Comparison of ENCODE assay signal across 9 cellular contexts in genomic region chr1:226332947-226333346, GRCh38. TPM values are rescaled to one million over a fixed set of nuclear protein-coding genes. Genes with fewer than 3 reads are reported as not detected.
DNase-seq lines count a peak whose midpoint lies in the region; ATAC-seq and TF ChIP-seq lines count a peak whose summit lies in the region.
"Had no signal": no experiment of that assay in that cellular context is flagged by ENCODE, and none has a peak within 500 bp of the region (broad histone marks: within the 10 kb centered on the region; RNA-seq: fewer than 3 reads in every experiment).

No MANE protein-coding gene starts in this region.

- DNase-seq in activated naive CD4-positive, alpha-beta T cell treated with anti-CD3 and anti-CD28 coated beads for 36 hours, result no peak
- DNase-seq in PC-9 (peak in 1 of 2 experiments; percentile 29), dedifferentiated amniotic fluid mesenchymal stem cell (ENCODE audit: extremely low spot score) (no peak), NCI-H524 (lab: John Stamatoyannopoulos, UW) (no peak), COR-L47 (lab: John Stamatoyannopoulos, UW) (no peak)
- DNase-seq in stimulated activated naive B cell treated with anti-CD40 and anti-IgM and Interleukin-4, amounts not matched to agents 10 μg/mL and 1 μg/mL and 100 μg/mL, for 72 hours, result no peak

- H3F3A ChIP-seq in PC-9 (ENCODE audit: insufficient read depth, low read depth), result 0 out of 2 replicates have a peak, but pooled peaks cover 3% of the 10 kb centered on the region

- POLR2A ChIA-PET in PC-9 (lab: Charles Lee; ENCODE audit: unreplicated experiment), result interaction anchor here (0.5 to 0.7 kb wide), 3 partner anchors 130 to 209 kb away, joined by 3 to 15 read pairs (median 8); no protein-coding TSS in a partner anchor

- peak overlapping the region; percentile 76; the same call in 1 of the 2 replicates for H2AFZ ChIP-seq in PC-9

- H3K27ac Mint-ChIP-seq in activated naive CD4-positive, alpha-beta T cell treated with anti-CD3 and anti-CD28 coated beads, Interleukin-2, amount 50 U/mL, for 24 hours, result no peak overlapping the region
- no peak overlapping the region for H3K27ac Mint-ChIP-seq in activated naive CD4-positive, alpha-beta T cell treated with anti-CD3 and anti-CD28 coated beads for 36 hours
- H3K27ac Mint-ChIP-seq in stimulated activated naive B cell treated with anti-CD40 and anti-IgM and Interleukin-4, amounts not matched to agents 10 μg/mL and 1 μg/mL and 100 μg/mL, for 72 hours, result no peak overlapping the region
- H3K27ac Mint-ChIP-seq: endodermal cell had no signal

- H3K4me1 Mint-ChIP-seq in activated naive CD4-positive, alpha-beta T cell treated with anti-CD3 and anti-CD28 coated beads, Interleukin-2, amount 50 U/mL, for 24 hours, result peaks cover 14% of the 10 kb centered on the region
- peaks cover 13% of the 10 kb centered on the region for H3K4me1 Mint-ChIP-seq in activated naive CD4-positive, alpha-beta T cell treated with anti-CD3 and anti-CD28 coated beads for 36 hours (ENCODE audit: low read depth)
- peaks cover 4 to 6% of the 10 kb centered on the region in 2 donors for H3K4me1 Mint-ChIP-seq in stimulated activated naive B cell treated with anti-CD40 and anti-IgM and Interleukin-4, amounts not matched to agents 10 μg/mL and 1 μg/mL and 100 μg/mL, for 72 hours

- CTCF ChIA-PET in activated naive CD4-positive, alpha-beta T cell treated with anti-CD3 and anti-CD28 coated beads for 36 hours (lab: Charles Lee), result interaction anchor here (0.6 to 6.1 kb wide), 25 partner anchors 10 to 786 kb away, joined by 3 to 65 read pairs (median 4); partner anchors contain the start of genes LIN9, MIXL1 and SRP9
- CTCF ChIA-PET in PC-9 (lab: Charles Lee), result interaction anchor here (0.7 to 1.5 kb wide), 10 partner anchors 23 to 355 kb away, joined by 3 to 15 read pairs (median 6); partner anchors contain the start of genes LIN9 and PARP1

- intact Hi-C loops in activated naive CD4-positive, alpha-beta T cell treated with anti-CD3 and anti-CD28 coated beads for 36 hours (cut with micrococcal nuclease), result loop anchor here (1.0 to 10.0 kb wide), 6 partner anchors 24 to 331 kb away; partner anchors contain the start of genes H3-3A, LIN9 and MIXL1
- intact Hi-C loops in PC-9 (cut with micrococcal nuclease; ENCODE audit: unreplicated experiment), result loop anchor here (1.0 to 10.0 kb wide), 7 partner anchors 24 to 338 kb away; partner anchors contain the start of genes H3-3A, LIN9 and SDE2

- ATAC-seq in stimulated activated naive B cell treated with anti-CD40 and anti-IgM and Interleukin-4, amounts not matched to agents 10 μg/mL and 1 μg/mL and 100 μg/mL, for 72 hours (replicated peaks), result no peak

- TF ChIP-seq CTCF in PC-9 (conservative IDR thresholded peaks at IDR 0.05), result no peak

- H3K36me3 Mint-ChIP-seq in activated naive CD4-positive, alpha-beta T cell treated with anti-CD3 and anti-CD28 coated beads, Interleukin-2, amount 50 U/mL, for 24 hours, result no peaks in the 10 kb centered on the region
- H3K36me3 Mint-ChIP-seq in activated naive CD4-positive, alpha-beta T cell treated with anti-CD3 and anti-CD28 coated beads for 36 hours (ENCODE audit: low read depth), result no peaks in the 10 kb centered on the region
- H3K36me3 Mint-ChIP-seq in stimulated activated naive B cell treated with anti-CD40 and anti-IgM and Interleukin-4, amounts not matched to agents 10 μg/mL and 1 μg/mL and 100 μg/mL, for 72 hours, result no peaks in the 10 kb centered on the region

- H3K36me3 ChIP-seq in PC-9 (ENCODE audit: low read depth), result no peaks in the 10 kb centered on the region
- no peaks in the 10 kb centered on the region for H3K36me3 ChIP-seq in endocrine pancreas (ENCODE audit: control insufficient read depth, insufficient read depth, low read length)

- H3K9me3 Mint-ChIP-seq in activated naive CD4-positive, alpha-beta T cell treated with anti-CD3 and anti-CD28 coated beads, Interleukin-2, amount 50 U/mL, for 24 hours, result no peaks in the 10 kb centered on the region
- no peaks in the 10 kb centered on the region for H3K9me3 Mint-ChIP-seq in activated naive CD4-positive, alpha-beta T cell treated with anti-CD3 and anti-CD28 coated beads for 36 hours
- H3K9me3 Mint-ChIP-seq in stimulated activated naive B cell treated with anti-CD40 and anti-IgM and Interleukin-4, amounts not matched to agents 10 μg/mL and 1 μg/mL and 100 μg/mL, for 72 hours, result no peaks in the 10 kb centered on the region
- H3K9me3 Mint-ChIP-seq: endodermal cell had no signal

- H3K27me3 Mint-ChIP-seq in activated naive CD4-positive, alpha-beta T cell treated with anti-CD3 and anti-CD28 coated beads, Interleukin-2, amount 50 U/mL, for 24 hours, result no peaks in the 10 kb centered on the region
- H3K27me3 Mint-ChIP-seq in activated naive CD4-positive, alpha-beta T cell treated with anti-CD3 and anti-CD28 coated beads for 36 hours (ENCODE audit: low read depth), result no peaks in the 10 kb centered on the region
- no peaks in the 10 kb centered on the region for H3K27me3 Mint-ChIP-seq in stimulated activated naive B cell treated with anti-CD40 and anti-IgM and Interleukin-4, amounts not matched to agents 10 μg/mL and 1 μg/mL and 100 μg/mL, for 72 hours

- H3K9me3 ChIP-seq in PC-9 (ENCODE audit: insufficient read depth, low read depth) (no peaks in the 10 kb centered on the region), endocrine pancreas (ENCODE audit: control insufficient read depth, low read length) (no peaks in the 10 kb centered on the region)

- H3K4me1 ChIP-seq in PC-9 (replicated peaks; ENCODE audit: insufficient read depth) (peaks cover 12% of the 10 kb centered on the region), endocrine pancreas (ENCODE audit: control insufficient read depth, insufficient read depth, low read length) (no peaks in the 10 kb centered on the region)

- no peak overlapping the region for H3K27ac ChIP-seq in PC-9

- H3K27me3 ChIP-seq in PC-9 (ENCODE audit: insufficient read depth, low read depth) (no peaks in the 10 kb centered on the region), endocrine pancreas (ENCODE audit: control insufficient read depth, insufficient read depth, low read length) (no peaks in the 10 kb centered on the region)

- peak overlapping the region; percentile 49 for H3K4me3 Mint-ChIP-seq in activated naive CD4-positive, alpha-beta T cell treated with anti-CD3 and anti-CD28 coated beads, Interleukin-2, amount 50 U/mL, for 24 hours
- no peak overlapping the region for H3K4me3 Mint-ChIP-seq in activated naive CD4-positive, alpha-beta T cell treated with anti-CD3 and anti-CD28 coated beads for 36 hours
- peak overlapping the region; percentile 62 to 73 for H3K4me3 Mint-ChIP-seq in stimulated activated naive B cell treated with anti-CD40 and anti-IgM and Interleukin-4, amounts not matched to agents 10 μg/mL and 1 μg/mL and 100 μg/mL, for 72 hours
- H3K4me3 Mint-ChIP-seq: endodermal cell had no signal

- no TSS peak for BruUV-seq in PC-9 (replicated peaks; lab: Mats Ljungman, UMichigan)

- H3K9ac ChIP-seq in endocrine pancreas (ENCODE audit: control insufficient read depth, insufficient read depth, low read length), result no peak overlapping the region

- H4K20me1 ChIP-seq in PC-9 (ENCODE audit: insufficient read depth), result no peaks in the 10 kb centered on the region

- no peaks in the 10 kb centered on the region for H3K9me2 ChIP-seq in PC-9 (ENCODE audit: insufficient read depth)

- H3K4me2 ChIP-seq in PC-9, result peak overlapping the region; percentile 79

- no peaks in the 10 kb centered on the region for H3K79me2 ChIP-seq in PC-9 (ENCODE audit: low read depth)

- H3K4me3 ChIP-seq in PC-9 (peak overlapping the region; percentile 49), endocrine pancreas (ENCODE audit: control insufficient read depth, insufficient read depth, low read length) (peak overlapping the region; percentile 69)

RNA-seq across cellular contexts. Expression of gene LIN9, which starts 24.0 kb away (rescaled TPM):
- total RNA-seq in activated naive CD4-positive, alpha-beta T cell treated with anti-CD3 and anti-CD28 coated beads for 36 hours, result 1 to 10 TPM; 7.7 to 9.5 TPM
- total RNA-seq in PC-9 (2021), result 10.0 and 12.1 TPM in 2 replicates
